ENCODE assay signal across 15 cellular contexts in genomic region chrX:49111846-49112245, GRCh38. TPM values are rescaled to one million over a fixed set of nuclear protein-coding genes. Genes with fewer than 3 reads are reported as not detected.
DNase-seq lines count a peak whose midpoint lies in the region; TF ChIP-seq lines count a peak whose summit lies in the region.
"Had no signal": no experiment of that assay in that cellular context is flagged by ENCODE, and none has a peak within 500 bp of the region (broad histone marks: within the 10 kb centered on the region; RNA-seq: fewer than 3 reads in every experiment).

No MANE protein-coding gene starts in this region.

- TF ChIP-seq POLR2A in suprapubic skin (IDR thresholded peaks at IDR 0.05) = no peak

- DNase-seq in C1 segment of cervical spinal cord (lab: John Stamatoyannopoulos, UW) (peak in 12 of 14 donors; percentile 4 to 70 (median 38)), head of caudate nucleus (peak in 41 of 42 donors; percentile 16 to 80 (median 59)), nucleus accumbens (lab: John Stamatoyannopoulos, UW) (peak in 53 of 56 donors; percentile 1 to 84 (median 39)), NCI-H1092 (lab: John Stamatoyannopoulos, UW) (no peak), NCI-H1694 treated with DMSO at 0.1 percent for 48 hours (lab: John Stamatoyannopoulos, UW) (no peak), suprapubic skin (ENCODE audit: low spot score in 2 of 2) (no peak)
- no peak for DNase-seq in activated CD4-positive, alpha-beta T cell treated with anti-CD3 and anti-CD28 coated beads for 4 hours
- DNase-seq: AML-193; CD4-positive, alpha-beta T cell; H9; MG63; NCI-H1092 treated with DMSO at 0.1 percent for 48 hours; NCI-H2227 treated with DMSO at 0.1 percent for 48 hours; NCI-H524 had no signal

- TF ChIP-seq EP300 in suprapubic skin (IDR thresholded peaks at IDR 0.05) = no peak

- H3K4me1 ChIP-seq in suprapubic skin = no peaks in the 10 kb centered on the region

- no peak for TF ChIP-seq CTCF in suprapubic skin (IDR thresholded peaks at IDR 0.05)

- intact Hi-C loops in head of caudate nucleus (cut with DNase I) = no loop called here

- H3K27me3 ChIP-seq in suprapubic skin = no peaks in the 10 kb centered on the region
- H3K27me3 ChIP-seq: MG63 had no signal

- WGBS in suprapubic skin = 86% methylated on average over 2 of the region's 3 CpGs

- H3K36me3 ChIP-seq in suprapubic skin = peaks cover 43% of the 10 kb centered on the region
- H3K36me3 ChIP-seq: MG63 had no signal

- no peaks in the 10 kb centered on the region for H3K9me3 ChIP-seq in suprapubic skin
- H3K9me3 ChIP-seq: MG63 had no signal

- H3K4me3 ChIP-seq in suprapubic skin = no peak overlapping the region
- H3K4me3 ChIP-seq: MG63 had no signal

- peak overlapping the region; percentile 94 for H3K27ac ChIP-seq in angular gyrus (ENCODE audit: low read depth, low read length)
- H3K27ac ChIP-seq in suprapubic skin = no peak overlapping the region

RNA-seq across cellular contexts. Expression of gene GPKOW, which starts 11.7 kb away (rescaled TPM):
- 10 to 100 TPM; 27.7 to 31.7 (median 28.9) TPM for total RNA-seq in suprapubic skin

RNA-seq across cellular contexts. Expression of gene WDR45, which starts 32.2 kb away (rescaled TPM):
- 100 to 1,000 TPM in 1 of 4 donors, 10 to 100 TPM in 3; 65.8 to 122 (median 86.8) TPM for total RNA-seq in suprapubic skin

RNA-seq across cellular contexts. Expression of gene PRAF2, which starts 38.0 kb away (rescaled TPM):
- 10 to 100 TPM in 2 of 4 donors, 1 to 10 TPM in 2; 4.6 to 15.6 (median 9.2) TPM for total RNA-seq in suprapubic skin

RNA-seq across cellular contexts. Expression of gene MAGIX, which starts 50.7 kb away (rescaled TPM):
- 10 to 100 TPM in 2 of 4 donors, 1 to 10 TPM in 2; 4.9 to 14.9 (median 9.0) TPM for total RNA-seq in suprapubic skin

RNA-seq across cellular contexts. Expression of gene CCDC120, which starts 53.0 kb away (rescaled TPM):
- 10 to 100 TPM; 36.6 to 43.3 (median 38.1) TPM for total RNA-seq in suprapubic skin

Comparison
In these comparisons a context has a peak if more than half of its experiments do, and no peak if none do; other contexts are left out.
1. DNase-seq: peak in C1 segment of cervical spinal cord (12 of 14), head of caudate nucleus (41 of 42) and nucleus accumbens (53 of 56); none in NCI-H1092 (single experiment), NCI-H1694 treated with DMSO at 0.1 percent for 48 hours (single experiment), activated CD4-positive, alpha-beta T cell treated with anti-CD3 and anti-CD28 coated beads for 4 hours (0 of 2) and suprapubic skin (0 of 2).